1 cellular context compared by ENCODE assay signal in the genomic region with DNA sequence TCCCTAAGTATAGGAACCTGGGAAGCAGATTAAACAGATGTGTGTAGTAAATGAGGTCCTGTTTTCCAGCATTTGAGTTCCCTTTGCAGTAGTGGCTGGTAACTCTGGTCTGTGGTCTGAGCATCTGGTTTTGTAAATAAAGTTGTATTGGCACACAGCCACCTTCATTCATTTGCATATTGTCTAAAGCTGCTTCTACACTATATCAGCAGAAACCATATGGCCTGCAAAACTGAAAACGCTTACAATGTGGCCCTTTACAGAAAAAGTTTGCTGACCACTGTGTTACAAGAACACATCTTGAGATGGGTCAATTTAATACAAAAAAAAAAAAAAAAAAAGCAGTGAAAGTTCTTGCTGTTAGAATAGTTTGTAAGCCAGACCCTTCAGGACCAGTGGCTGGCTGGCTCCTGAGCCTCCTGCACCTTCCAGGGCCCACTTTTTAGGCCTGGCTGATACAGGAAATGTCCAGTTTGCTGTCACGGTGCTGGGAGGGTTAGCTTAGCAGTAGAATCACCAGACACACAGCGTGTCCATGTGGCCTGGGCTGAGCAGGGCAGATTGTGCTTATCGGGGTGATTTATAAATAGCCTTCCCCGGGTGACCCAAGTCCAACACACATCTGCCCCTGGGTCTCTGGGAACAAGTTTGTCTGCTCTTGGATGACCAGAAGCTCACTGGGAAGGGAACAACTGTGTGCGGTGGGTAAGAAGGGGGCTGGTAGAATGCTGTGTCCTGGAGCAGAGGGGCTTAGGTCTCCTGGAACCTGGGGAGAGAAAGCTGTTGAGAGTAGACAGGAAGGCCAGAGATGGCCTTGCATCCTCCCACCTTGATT.
TF ChIP-seq lines count a peak whose summit lies in the region.

No MANE protein-coding gene starts in this region.

TF ChIP-seq in K562, 482 proteins besides CTCF, POLR2A, EP300 and RAD21 (continued from another document and continues in another):
- TF ChIP-seq, protein P1, sequence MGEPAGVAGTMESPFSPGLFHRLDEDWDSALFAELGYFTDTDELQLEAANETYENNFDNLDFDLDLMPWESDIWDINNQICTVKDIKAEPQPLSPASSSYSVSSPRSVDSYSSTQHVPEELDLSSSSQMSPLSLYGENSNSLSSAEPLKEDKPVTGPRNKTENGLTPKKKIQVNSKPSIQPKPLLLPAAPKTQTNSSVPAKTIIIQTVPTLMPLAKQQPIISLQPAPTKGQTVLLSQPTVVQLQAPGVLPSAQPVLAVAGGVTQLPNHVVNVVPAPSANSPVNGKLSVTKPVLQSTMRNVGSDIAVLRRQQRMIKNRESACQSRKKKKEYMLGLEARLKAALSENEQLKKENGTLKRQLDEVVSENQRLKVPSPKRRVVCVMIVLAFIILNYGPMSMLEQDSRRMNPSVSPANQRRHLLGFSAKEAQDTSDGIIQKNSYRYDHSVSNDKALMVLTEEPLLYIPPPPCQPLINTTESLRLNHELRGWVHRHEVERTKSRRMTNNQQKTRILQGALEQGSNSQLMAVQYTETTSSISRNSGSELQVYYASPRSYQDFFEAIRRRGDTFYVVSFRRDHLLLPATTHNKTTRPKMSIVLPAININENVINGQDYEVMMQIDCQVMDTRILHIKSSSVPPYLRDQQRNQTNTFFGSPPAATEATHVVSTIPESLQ (CRISPR knock-in tag; IDR thresholded peaks at IDR 0.05): peak; percentile 84; the same call in 1 of the 2 replicates
- TF ChIP-seq, protein P2, sequence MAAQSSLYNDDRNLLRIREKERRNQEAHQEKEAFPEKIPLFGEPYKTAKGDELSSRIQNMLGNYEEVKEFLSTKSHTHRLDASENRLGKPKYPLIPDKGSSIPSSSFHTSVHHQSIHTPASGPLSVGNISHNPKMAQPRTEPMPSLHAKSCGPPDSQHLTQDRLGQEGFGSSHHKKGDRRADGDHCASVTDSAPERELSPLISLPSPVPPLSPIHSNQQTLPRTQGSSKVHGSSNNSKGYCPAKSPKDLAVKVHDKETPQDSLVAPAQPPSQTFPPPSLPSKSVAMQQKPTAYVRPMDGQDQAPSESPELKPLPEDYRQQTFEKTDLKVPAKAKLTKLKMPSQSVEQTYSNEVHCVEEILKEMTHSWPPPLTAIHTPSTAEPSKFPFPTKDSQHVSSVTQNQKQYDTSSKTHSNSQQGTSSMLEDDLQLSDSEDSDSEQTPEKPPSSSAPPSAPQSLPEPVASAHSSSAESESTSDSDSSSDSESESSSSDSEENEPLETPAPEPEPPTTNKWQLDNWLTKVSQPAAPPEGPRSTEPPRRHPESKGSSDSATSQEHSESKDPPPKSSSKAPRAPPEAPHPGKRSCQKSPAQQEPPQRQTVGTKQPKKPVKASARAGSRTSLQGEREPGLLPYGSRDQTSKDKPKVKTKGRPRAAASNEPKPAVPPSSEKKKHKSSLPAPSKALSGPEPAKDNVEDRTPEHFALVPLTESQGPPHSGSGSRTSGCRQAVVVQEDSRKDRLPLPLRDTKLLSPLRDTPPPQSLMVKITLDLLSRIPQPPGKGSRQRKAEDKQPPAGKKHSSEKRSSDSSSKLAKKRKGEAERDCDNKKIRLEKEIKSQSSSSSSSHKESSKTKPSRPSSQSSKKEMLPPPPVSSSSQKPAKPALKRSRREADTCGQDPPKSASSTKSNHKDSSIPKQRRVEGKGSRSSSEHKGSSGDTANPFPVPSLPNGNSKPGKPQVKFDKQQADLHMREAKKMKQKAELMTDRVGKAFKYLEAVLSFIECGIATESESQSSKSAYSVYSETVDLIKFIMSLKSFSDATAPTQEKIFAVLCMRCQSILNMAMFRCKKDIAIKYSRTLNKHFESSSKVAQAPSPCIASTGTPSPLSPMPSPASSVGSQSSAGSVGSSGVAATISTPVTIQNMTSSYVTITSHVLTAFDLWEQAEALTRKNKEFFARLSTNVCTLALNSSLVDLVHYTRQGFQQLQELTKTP (IDR thresholded peaks at IDR 0.05; ENCODE audit: low read depth in 1 of 2, partially characterized antibody in 2 of 2): peak; percentile 66 to 71
- TF ChIP-seq SMARCE1 (IDR thresholded peaks at IDR 0.05): peak; percentile 82
- peak; percentile 44; the same call in 1 of the 2 replicates for TF ChIP-seq ETV1 (tag; conservative IDR thresholded peaks at IDR 0.05; ENCODE audit: low read depth)
- peak; percentile 64 for TF ChIP-seq GTF2F1 (IDR thresholded peaks at IDR 0.05; ENCODE audit: low read depth, low read length)
- peak; percentile 68; the same call in 1 of the 2 replicates for TF ChIP-seq MTA1 (IDR thresholded peaks at IDR 0.05; ENCODE audit: borderline replicate concordance)
- peak; percentile 94 for TF ChIP-seq CC2D1A (IDR thresholded peaks at IDR 0.05)
- TF ChIP-seq JUND (IDR thresholded peaks at IDR 0.05; ENCODE audit: borderline replicate concordance, low read depth, low read length): peak; percentile 78
- peak; percentile 54; the same call in 1 of the 3 replicates for TF ChIP-seq JUND (tag; IDR thresholded peaks at IDR 0.05; ENCODE audit: borderline replicate concordance, low read depth, low read length)
- peak; percentile 70; the same call in 1 of the 2 replicates for TF ChIP-seq MBD2 (IDR thresholded peaks at IDR 0.05; ENCODE audit: borderline replicate concordance, low read depth)
- TF ChIP-seq, protein P3, sequence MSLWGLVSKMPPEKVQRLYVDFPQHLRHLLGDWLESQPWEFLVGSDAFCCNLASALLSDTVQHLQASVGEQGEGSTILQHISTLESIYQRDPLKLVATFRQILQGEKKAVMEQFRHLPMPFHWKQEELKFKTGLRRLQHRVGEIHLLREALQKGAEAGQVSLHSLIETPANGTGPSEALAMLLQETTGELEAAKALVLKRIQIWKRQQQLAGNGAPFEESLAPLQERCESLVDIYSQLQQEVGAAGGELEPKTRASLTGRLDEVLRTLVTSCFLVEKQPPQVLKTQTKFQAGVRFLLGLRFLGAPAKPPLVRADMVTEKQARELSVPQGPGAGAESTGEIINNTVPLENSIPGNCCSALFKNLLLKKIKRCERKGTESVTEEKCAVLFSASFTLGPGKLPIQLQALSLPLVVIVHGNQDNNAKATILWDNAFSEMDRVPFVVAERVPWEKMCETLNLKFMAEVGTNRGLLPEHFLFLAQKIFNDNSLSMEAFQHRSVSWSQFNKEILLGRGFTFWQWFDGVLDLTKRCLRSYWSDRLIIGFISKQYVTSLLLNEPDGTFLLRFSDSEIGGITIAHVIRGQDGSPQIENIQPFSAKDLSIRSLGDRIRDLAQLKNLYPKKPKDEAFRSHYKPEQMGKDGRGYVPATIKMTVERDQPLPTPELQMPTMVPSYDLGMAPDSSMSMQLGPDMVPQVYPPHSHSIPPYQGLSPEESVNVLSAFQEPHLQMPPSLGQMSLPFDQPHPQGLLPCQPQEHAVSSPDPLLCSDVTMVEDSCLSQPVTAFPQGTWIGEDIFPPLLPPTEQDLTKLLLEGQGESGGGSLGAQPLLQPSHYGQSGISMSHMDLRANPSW (CRISPR knock-in tag; IDR thresholded peaks at IDR 0.05): no peak
- TF ChIP-seq, protein P4, sequence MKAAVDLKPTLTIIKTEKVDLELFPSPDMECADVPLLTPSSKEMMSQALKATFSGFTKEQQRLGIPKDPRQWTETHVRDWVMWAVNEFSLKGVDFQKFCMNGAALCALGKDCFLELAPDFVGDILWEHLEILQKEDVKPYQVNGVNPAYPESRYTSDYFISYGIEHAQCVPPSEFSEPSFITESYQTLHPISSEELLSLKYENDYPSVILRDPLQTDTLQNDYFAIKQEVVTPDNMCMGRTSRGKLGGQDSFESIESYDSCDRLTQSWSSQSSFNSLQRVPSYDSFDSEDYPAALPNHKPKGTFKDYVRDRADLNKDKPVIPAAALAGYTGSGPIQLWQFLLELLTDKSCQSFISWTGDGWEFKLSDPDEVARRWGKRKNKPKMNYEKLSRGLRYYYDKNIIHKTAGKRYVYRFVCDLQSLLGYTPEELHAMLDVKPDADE (conservative IDR thresholded peaks at IDR 0.05; ENCODE audit: control insufficient read depth, low read depth, low read length): peak; percentile 81; the same call in 1 of the 2 replicates
- peak; percentile 37; the same call in 1 of the 2 replicates for TF ChIP-seq KHSRP (IDR thresholded peaks at IDR 0.05)
- peak; percentile 82 for TF ChIP-seq RBM39 (optimal IDR thresholded peaks at IDR 0.05; ENCODE audit: low read depth, low read length)
- TF ChIP-seq FOSL1 (tag; conservative IDR thresholded peaks at IDR 0.05): peak; percentile 71
- TF ChIP-seq CREM (IDR thresholded peaks at IDR 0.05; ENCODE audit: low read depth): peak; percentile 83
- peak; percentile 95 for TF ChIP-seq DPF2 (IDR thresholded peaks at IDR 0.05)
- no peak for TF ChIP-seq KAT2B (IDR thresholded peaks at IDR 0.05; ENCODE audit: low read depth, low read length)
- TF ChIP-seq, protein P5, sequence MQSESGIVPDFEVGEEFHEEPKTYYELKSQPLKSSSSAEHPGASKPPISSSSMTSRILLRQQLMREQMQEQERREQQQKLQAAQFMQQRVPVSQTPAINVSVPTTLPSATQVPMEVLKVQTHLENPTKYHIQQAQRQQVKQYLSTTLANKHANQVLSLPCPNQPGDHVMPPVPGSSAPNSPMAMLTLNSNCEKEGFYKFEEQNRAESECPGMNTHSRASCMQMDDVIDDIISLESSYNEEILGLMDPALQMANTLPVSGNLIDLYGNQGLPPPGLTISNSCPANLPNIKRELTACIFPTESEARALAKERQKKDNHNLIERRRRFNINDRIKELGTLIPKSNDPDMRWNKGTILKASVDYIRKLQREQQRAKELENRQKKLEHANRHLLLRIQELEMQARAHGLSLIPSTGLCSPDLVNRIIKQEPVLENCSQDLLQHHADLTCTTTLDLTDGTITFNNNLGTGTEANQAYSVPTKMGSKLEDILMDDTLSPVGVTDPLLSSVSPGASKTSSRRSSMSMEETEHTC (IDR thresholded peaks at IDR 0.05): peak; percentile 86
- TF ChIP-seq, protein P6, sequence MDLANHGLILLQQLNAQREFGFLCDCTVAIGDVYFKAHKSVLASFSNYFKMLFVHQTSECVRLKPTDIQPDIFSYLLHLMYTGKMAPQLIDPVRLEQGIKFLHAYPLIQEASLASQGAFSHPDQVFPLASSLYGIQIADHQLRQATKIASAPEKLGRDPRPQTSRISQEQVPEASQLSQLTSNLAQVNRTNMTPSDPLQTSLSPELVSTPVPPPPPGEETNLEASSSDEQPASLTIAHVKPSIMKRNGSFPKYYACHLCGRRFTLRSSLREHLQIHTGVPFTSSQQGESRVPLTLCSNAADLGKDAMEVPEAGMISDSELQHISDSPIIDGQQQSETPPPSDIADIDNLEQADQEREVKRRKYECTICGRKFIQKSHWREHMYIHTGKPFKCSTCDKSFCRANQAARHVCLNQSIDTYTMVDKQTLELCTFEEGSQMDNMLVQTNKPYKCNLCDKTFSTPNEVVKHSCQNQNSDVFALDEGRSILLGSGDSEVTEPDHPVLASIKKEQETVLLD (IDR thresholded peaks at IDR 0.05): peak; percentile 82
- peak; percentile 41 for TF ChIP-seq TAF1 (IDR thresholded peaks at IDR 0.05; ENCODE audit: control insufficient read depth, extremely low read depth, insufficient read depth, low read length, severe bottlenecking)
- TF ChIP-seq RBBP5 (IDR thresholded peaks at IDR 0.05; ENCODE audit: borderline replicate concordance, insufficient read depth, low read length, poor library complexity, severe bottlenecking): peak; percentile 96
- TF ChIP-seq NONO (IDR thresholded peaks at IDR 0.05; ENCODE audit: low read depth in 2 of 2, low read length in 1 of 2): peak in 1 of 2 experiments; percentile 83; a peak in 1 of 4 replicates
- peak; percentile 94 for TF ChIP-seq CBFA2T2 (conservative IDR thresholded peaks at IDR 0.05)
- no peak for TF ChIP-seq CHCHD3 (CRISPR knock-in tag; IDR thresholded peaks at IDR 0.05)
- TF ChIP-seq, protein P7, sequence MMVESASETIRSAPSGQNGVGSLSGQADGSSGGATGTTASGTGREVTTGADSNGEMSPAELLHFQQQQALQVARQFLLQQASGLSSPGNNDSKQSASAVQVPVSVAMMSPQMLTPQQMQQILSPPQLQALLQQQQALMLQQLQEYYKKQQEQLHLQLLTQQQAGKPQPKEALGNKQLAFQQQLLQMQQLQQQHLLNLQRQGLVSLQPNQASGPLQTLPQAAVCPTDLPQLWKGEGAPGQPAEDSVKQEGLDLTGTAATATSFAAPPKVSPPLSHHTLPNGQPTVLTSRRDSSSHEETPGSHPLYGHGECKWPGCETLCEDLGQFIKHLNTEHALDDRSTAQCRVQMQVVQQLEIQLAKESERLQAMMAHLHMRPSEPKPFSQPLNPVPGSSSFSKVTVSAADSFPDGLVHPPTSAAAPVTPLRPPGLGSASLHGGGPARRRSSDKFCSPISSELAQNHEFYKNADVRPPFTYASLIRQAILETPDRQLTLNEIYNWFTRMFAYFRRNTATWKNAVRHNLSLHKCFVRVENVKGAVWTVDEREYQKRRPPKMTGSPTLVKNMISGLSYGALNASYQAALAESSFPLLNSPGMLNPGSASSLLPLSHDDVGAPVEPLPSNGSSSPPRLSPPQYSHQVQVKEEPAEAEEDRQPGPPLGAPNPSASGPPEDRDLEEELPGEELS (CRISPR knock-in tag; IDR thresholded peaks at IDR 0.05; ENCODE audit: borderline replicate concordance): no peak
- TF ChIP-seq ETV6 (IDR thresholded peaks at IDR 0.05; ENCODE audit: borderline replicate concordance in 1 of 2, low read depth in 2 of 2, low read length in 1 of 2): peak in 1 of 2 experiments; percentile 27; a peak in 1 of 4 replicates
- no peak for TF ChIP-seq ETV6 (CRISPR knock-in tag; IDR thresholded peaks at IDR 0.05; ENCODE audit: borderline replicate concordance)
- peak; percentile 45 for TF ChIP-seq SMC3 (conservative IDR thresholded peaks at IDR 0.05; ENCODE audit: insufficient read depth, low read depth, low read length)
- TF ChIP-seq ARID2 (IDR thresholded peaks at IDR 0.05): peak; percentile 84
- 0 out of 2 replicates have a peak, but pooled peaks have one; percentile 59 for TF ChIP-seq ZNF197 (CRISPR knock-in tag; IDR thresholded peaks at IDR 0.05; ENCODE audit: low read depth)
- TF ChIP-seq LEF1 (IDR thresholded peaks at IDR 0.05): peak; percentile 97
- TF ChIP-seq CCNT2 (IDR thresholded peaks at IDR 0.05; ENCODE audit: borderline replicate concordance, extremely low read depth, insufficient read length, low read depth, low read length): peak; percentile 36
- TF ChIP-seq DMBX1 (CRISPR knock-in tag; IDR thresholded peaks at IDR 0.05; ENCODE audit: borderline replicate concordance): peak; percentile 79
- TF ChIP-seq MECOM (CRISPR knock-in tag; IDR thresholded peaks at IDR 0.05): no peak
- peak; percentile 31 for TF ChIP-seq SMARCB1 (IDR thresholded peaks at IDR 0.05; ENCODE audit: insufficient read length, low read depth)
- 0 out of 2 replicates have a peak, but pooled peaks have one; percentile 39 for TF ChIP-seq ZNF134 (CRISPR knock-in tag; conservative IDR thresholded peaks at IDR 0.05)
- TF ChIP-seq RNF2 (IDR thresholded peaks at IDR 0.05): peak; percentile 85
- TF ChIP-seq MAFK (IDR thresholded peaks at IDR 0.05; ENCODE audit: low read length): peak; percentile 38
- peak; percentile 77 for TF ChIP-seq PHB2 (IDR thresholded peaks at IDR 0.05; ENCODE audit: low read depth)
- no peak for TF ChIP-seq EZH2 (IDR thresholded peaks at IDR 0.05; ENCODE audit: borderline replicate concordance, low read depth, low read length)
- peak; percentile 92 for TF ChIP-seq BRD9 (IDR thresholded peaks at IDR 0.05; ENCODE audit: low read depth, partially characterized antibody)
- TF ChIP-seq, protein P8, sequence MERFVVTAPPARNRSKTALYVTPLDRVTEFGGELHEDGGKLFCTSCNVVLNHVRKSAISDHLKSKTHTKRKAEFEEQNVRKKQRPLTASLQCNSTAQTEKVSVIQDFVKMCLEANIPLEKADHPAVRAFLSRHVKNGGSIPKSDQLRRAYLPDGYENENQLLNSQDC (CRISPR knock-in tag; IDR thresholded peaks at IDR 0.05): 0 out of 2 replicates have a peak, but pooled peaks have one; percentile 25
